Comparison of ENCODE assay signal across 16 cellular contexts in the genomic region with DNA sequence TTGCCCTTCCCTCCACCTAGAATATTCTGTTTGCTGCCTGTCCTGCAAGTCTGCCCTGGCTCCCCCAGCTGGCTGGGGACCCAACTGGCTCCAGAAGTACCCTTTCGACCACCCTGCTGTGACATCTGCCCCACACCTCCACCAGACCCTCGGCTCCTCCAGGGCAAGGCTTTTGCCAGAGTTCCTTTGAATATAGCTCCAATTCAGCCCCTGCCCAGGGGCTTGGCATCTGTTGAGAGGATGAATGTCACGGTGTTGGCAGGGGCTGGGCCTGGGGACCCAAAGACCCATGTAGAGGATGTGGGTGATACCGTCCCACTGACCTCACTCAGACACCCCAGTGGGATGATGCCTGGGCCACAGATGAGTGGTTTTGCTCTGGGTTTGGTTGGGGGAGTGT. TPM values are rescaled to one million over a fixed set of nuclear protein-coding genes. Genes with fewer than 3 reads are reported as not detected.
DNase-seq lines count a peak whose midpoint lies in the region; ATAC-seq and TF ChIP-seq lines count a peak whose summit lies in the region.
"Had no signal": no experiment of that assay in that cellular context is flagged by ENCODE, and none has a peak within 500 bp of the region (broad histone marks: within the 10 kb centered on the region; RNA-seq: fewer than 3 reads in every experiment).

No MANE protein-coding gene starts in this region.

- H3K4me3 ChIP-seq in left ventricle myocardium inferior: no peak overlapping the region
- H3K4me3 ChIP-seq: HAP-1 had no signal

- H3K27ac Mint-ChIP-seq in activated T-helper 1 cell treated with anti-CD3 and anti-CD28 coated beads, Interleukin-12 subunit alpha, Interleukin-12 subunit beta, Interleukin-2, Interleukin-4 antibody, amounts not matched to agents 30 ng/mL and 10 ng/mL and 1 ng/mL, durations not matched to agents 14 hours and 24 hours and 36 hours: peak overlapping the region; percentile 85
- peak overlapping the region in 2 of 6 donors; percentile 10 to 94 for H3K27ac Mint-ChIP-seq in naive B cell
- no peak overlapping the region for H3K27ac Mint-ChIP-seq in glutamatergic neuron (ENCODE audit: unreplicated experiment)

- peak overlapping the region; percentile 84 for H3K4me3 Mint-ChIP-seq in activated T-helper 1 cell treated with anti-CD3 and anti-CD28 coated beads, Interleukin-12 subunit alpha, Interleukin-12 subunit beta, Interleukin-2, Interleukin-4 antibody, amounts not matched to agents 30 ng/mL and 10 ng/mL and 1 ng/mL, durations not matched to agents 14 hours and 24 hours and 36 hours
- H3K4me3 Mint-ChIP-seq in naive B cell: peak overlapping the region in 6 of 8 donors; percentile 59 to 80 (median 70)
- H3K4me3 Mint-ChIP-seq in glutamatergic neuron (ENCODE audit: unreplicated experiment): no peak overlapping the region

- H3K9me3 ChIP-seq in left ventricle myocardium inferior (replicated peaks): no peaks in the 10 kb centered on the region
- H3K9me3 ChIP-seq: HAP-1 had no signal

- peaks cover 100% of the 10 kb centered on the region for H3K27me3 ChIP-seq in left ventricle myocardium inferior (ENCODE audit: low read depth)

- H3K4me1 Mint-ChIP-seq in activated T-helper 1 cell treated with anti-CD3 and anti-CD28 coated beads, Interleukin-12 subunit alpha, Interleukin-12 subunit beta, Interleukin-2, Interleukin-4 antibody, amounts not matched to agents 30 ng/mL and 10 ng/mL and 1 ng/mL, durations not matched to agents 14 hours and 24 hours and 36 hours (ENCODE audit: low read depth): peaks cover 59% of the 10 kb centered on the region
- peaks cover 34 to 44% (median 39%) of the 10 kb centered on the region in 3 donors for H3K4me1 Mint-ChIP-seq in naive B cell
- H3K4me1 Mint-ChIP-seq in glutamatergic neuron (ENCODE audit: low read depth, unreplicated experiment): peaks cover 3% of the 10 kb centered on the region

- no peak overlapping the region for H3K27ac ChIP-seq in left ventricle myocardium inferior (replicated peaks)
- H3K27ac ChIP-seq: BLaER1, WERI-Rb-1 had no signal

- intact Hi-C loops in left cardiac atrium (cut with DNase I): no loop called here
- intact Hi-C loops in left ventricle myocardium inferior (cut with micrococcal nuclease): no loop called here
- intact Hi-C loops in activated T-helper 1 cell treated with anti-CD3 and anti-CD28 coated beads, Interleukin-12 subunit alpha, Interleukin-12 subunit beta, Interleukin-2, Interleukin-4 antibody, amounts not matched to agents 30 ng/mL and 10 ng/mL and 1 ng/mL, durations not matched to agents 14 hours and 24 hours and 36 hours (cut with micrococcal nuclease): no loop called here

- peaks cover 36% of the 10 kb centered on the region for H3K4me1 ChIP-seq in left ventricle myocardium inferior
- H3K4me1 ChIP-seq: HAP-1 had no signal

- peaks cover 17% of the 10 kb centered on the region for H3K27me3 Mint-ChIP-seq in activated T-helper 1 cell treated with anti-CD3 and anti-CD28 coated beads, Interleukin-12 subunit alpha, Interleukin-12 subunit beta, Interleukin-2, Interleukin-4 antibody, amounts not matched to agents 30 ng/mL and 10 ng/mL and 1 ng/mL, durations not matched to agents 14 hours and 24 hours and 36 hours (ENCODE audit: insufficient read depth)
- peaks cover 16 to 62% (median 30%) of the 10 kb centered on the region in 3 donors for H3K27me3 Mint-ChIP-seq in naive B cell
- peaks cover 25% of the 10 kb centered on the region for H3K27me3 Mint-ChIP-seq in glutamatergic neuron (ENCODE audit: unreplicated experiment)

- DNase-seq in left cardiac atrium (peak; percentile 10), left ventricle myocardium inferior (no peak), naive B cell (no peak), NCI-H2227 (lab: John Stamatoyannopoulos, UW; ENCODE audit: unreplicated experiment) (no peak), glutamatergic neuron (no peak)
- no peak for DNase-seq in activated T-helper 1 cell treated with anti-CD3 and anti-CD28 coated beads, Interleukin-12 subunit alpha, Interleukin-12 subunit beta, Interleukin-2, Interleukin-4 antibody, amounts not matched to agents 30 ng/mL and 10 ng/mL and 1 ng/mL, durations not matched to agents 14 hours and 24 hours and 36 hours (ENCODE audit: low spot score)
- DNase-seq: mesendoderm, NCI-H1417, NCI-H446, WERI-Rb-1 had no signal

- ATAC-seq in left cardiac atrium (no peak), naive B cell (ENCODE audit: low read depth in 2 of 2) (no peak), HG02884 (IDR thresholded peaks at IDR 0.05; ENCODE audit: unreplicated experiment) (no peak)

- H3K9me3 Mint-ChIP-seq in activated T-helper 1 cell treated with anti-CD3 and anti-CD28 coated beads, Interleukin-12 subunit alpha, Interleukin-12 subunit beta, Interleukin-2, Interleukin-4 antibody, amounts not matched to agents 30 ng/mL and 10 ng/mL and 1 ng/mL, durations not matched to agents 14 hours and 24 hours and 36 hours: peaks cover 3% of the 10 kb centered on the region
- H3K9me3 Mint-ChIP-seq in naive B cell: peaks cover 0 to 2% (median 0%) of the 10 kb centered on the region in 7 donors
- H3K9me3 Mint-ChIP-seq in glutamatergic neuron (ENCODE audit: unreplicated experiment): peaks cover 13% of the 10 kb centered on the region

- H3K36me3 Mint-ChIP-seq in activated T-helper 1 cell treated with anti-CD3 and anti-CD28 coated beads, Interleukin-12 subunit alpha, Interleukin-12 subunit beta, Interleukin-2, Interleukin-4 antibody, amounts not matched to agents 30 ng/mL and 10 ng/mL and 1 ng/mL, durations not matched to agents 14 hours and 24 hours and 36 hours (ENCODE audit: low read depth): peaks cover 31% of the 10 kb centered on the region
- H3K36me3 Mint-ChIP-seq in naive B cell (no peaks in the 10 kb centered on the region), glutamatergic neuron (ENCODE audit: unreplicated experiment) (no peaks in the 10 kb centered on the region)

- no peaks in the 10 kb centered on the region for H3K36me3 ChIP-seq in left ventricle myocardium inferior
- H3K36me3 ChIP-seq: BLaER1, HAP-1, WERI-Rb-1 had no signal

- TF ChIP-seq CTCF in left ventricle myocardium inferior (IDR thresholded peaks at IDR 0.05; ENCODE audit: borderline replicate concordance): no peak
- TF ChIP-seq CTCF in glutamatergic neuron (IDR thresholded peaks at IDR 0.05; ENCODE audit: partially characterized antibody, unreplicated experiment): no peak

RNA-seq across cellular contexts. Expression of gene NLRP6, which starts 4.0 kb away (rescaled TPM):
- total RNA-seq in left cardiac atrium (under 1 TPM; 0.16 to 0.62 TPM), left ventricle myocardium inferior (not detected), glutamatergic neuron (ENCODE audit: unreplicated experiment) (not detected)
- 4.9 and 5.2 TPM in 2 replicates for total RNA-seq in activated T-helper 1 cell treated with anti-CD3 and anti-CD28 coated beads, Interleukin-12 subunit alpha, Interleukin-12 subunit beta, Interleukin-2, Interleukin-4 antibody, amounts not matched to agents 30 ng/mL and 10 ng/mL and 1 ng/mL, durations not matched to agents 14 hours and 24 hours and 36 hours
- 1 to 10 TPM; 1.4 to 3.3 (median 2.2) TPM for polyA plus RNA-seq in naive B cell (ENCODE audit: low read depth in 6 of 6)
- total RNA-seq: frontal cortex, temporal lobe had no signal

RNA-seq across cellular contexts. Expression of gene PGGHG, which starts 6.8 kb away (rescaled TPM):
- total RNA-seq in left cardiac atrium (10 to 100 TPM; 10.8 to 15.8 TPM), left ventricle myocardium inferior (7.2 TPM), glutamatergic neuron (ENCODE audit: unreplicated experiment) (14.4 TPM)
- 164 and 167 TPM in 2 replicates for total RNA-seq in activated T-helper 1 cell treated with anti-CD3 and anti-CD28 coated beads, Interleukin-12 subunit alpha, Interleukin-12 subunit beta, Interleukin-2, Interleukin-4 antibody, amounts not matched to agents 30 ng/mL and 10 ng/mL and 1 ng/mL, durations not matched to agents 14 hours and 24 hours and 36 hours
- polyA plus RNA-seq in naive B cell (ENCODE audit: low read depth in 6 of 6): 1 to 10 TPM; 3.4 to 8.3 (median 4.3) TPM

RNA-seq across cellular contexts. Expression of gene IFITM5, which starts 17.2 kb away (rescaled TPM):
- total RNA-seq in left cardiac atrium (not detected), left ventricle myocardium inferior (not detected), glutamatergic neuron (ENCODE audit: unreplicated experiment) (not detected)
- total RNA-seq in activated T-helper 1 cell treated with anti-CD3 and anti-CD28 coated beads, Interleukin-12 subunit alpha, Interleukin-12 subunit beta, Interleukin-2, Interleukin-4 antibody, amounts not matched to agents 30 ng/mL and 10 ng/mL and 1 ng/mL, durations not matched to agents 14 hours and 24 hours and 36 hours: not detected in 2 replicates
- not detected for polyA plus RNA-seq in naive B cell (ENCODE audit: low read depth in 6 of 6)
- total RNA-seq: cardiac septum, frontal cortex, temporal lobe had no signal

RNA-seq across cellular contexts. Expression of gene IFITM2, which starts 25.4 kb away (rescaled TPM):
- total RNA-seq in left cardiac atrium (100 to 1,000 TPM; 420 to 494 TPM), left ventricle myocardium inferior (160 TPM), glutamatergic neuron (ENCODE audit: unreplicated experiment) (2.5 TPM)
- total RNA-seq in activated T-helper 1 cell treated with anti-CD3 and anti-CD28 coated beads, Interleukin-12 subunit alpha, Interleukin-12 subunit beta, Interleukin-2, Interleukin-4 antibody, amounts not matched to agents 30 ng/mL and 10 ng/mL and 1 ng/mL, durations not matched to agents 14 hours and 24 hours and 36 hours: 494 and 521 TPM in 2 replicates
- polyA plus RNA-seq in naive B cell (ENCODE audit: low read depth in 6 of 6): 1,000 to 10,000 TPM in 4 of 6 donors, 100 to 1,000 TPM in 2; 915 to 1,467 (median 1,288) TPM

RNA-seq across cellular contexts. Expression of gene IFITM1, which starts 31.7 kb away (rescaled TPM):
- total RNA-seq in left cardiac atrium (100 to 1,000 TPM; 151 to 215 TPM), left ventricle myocardium inferior (83.5 TPM), glutamatergic neuron (ENCODE audit: unreplicated experiment) (2.6 TPM)
- 208 and 214 TPM in 2 replicates for total RNA-seq in activated T-helper 1 cell treated with anti-CD3 and anti-CD28 coated beads, Interleukin-12 subunit alpha, Interleukin-12 subunit beta, Interleukin-2, Interleukin-4 antibody, amounts not matched to agents 30 ng/mL and 10 ng/mL and 1 ng/mL, durations not matched to agents 14 hours and 24 hours and 36 hours
- polyA plus RNA-seq in naive B cell (ENCODE audit: low read depth in 6 of 6): 100 to 1,000 TPM; 152 to 299 (median 164) TPM
